In the genomic region with DNA sequence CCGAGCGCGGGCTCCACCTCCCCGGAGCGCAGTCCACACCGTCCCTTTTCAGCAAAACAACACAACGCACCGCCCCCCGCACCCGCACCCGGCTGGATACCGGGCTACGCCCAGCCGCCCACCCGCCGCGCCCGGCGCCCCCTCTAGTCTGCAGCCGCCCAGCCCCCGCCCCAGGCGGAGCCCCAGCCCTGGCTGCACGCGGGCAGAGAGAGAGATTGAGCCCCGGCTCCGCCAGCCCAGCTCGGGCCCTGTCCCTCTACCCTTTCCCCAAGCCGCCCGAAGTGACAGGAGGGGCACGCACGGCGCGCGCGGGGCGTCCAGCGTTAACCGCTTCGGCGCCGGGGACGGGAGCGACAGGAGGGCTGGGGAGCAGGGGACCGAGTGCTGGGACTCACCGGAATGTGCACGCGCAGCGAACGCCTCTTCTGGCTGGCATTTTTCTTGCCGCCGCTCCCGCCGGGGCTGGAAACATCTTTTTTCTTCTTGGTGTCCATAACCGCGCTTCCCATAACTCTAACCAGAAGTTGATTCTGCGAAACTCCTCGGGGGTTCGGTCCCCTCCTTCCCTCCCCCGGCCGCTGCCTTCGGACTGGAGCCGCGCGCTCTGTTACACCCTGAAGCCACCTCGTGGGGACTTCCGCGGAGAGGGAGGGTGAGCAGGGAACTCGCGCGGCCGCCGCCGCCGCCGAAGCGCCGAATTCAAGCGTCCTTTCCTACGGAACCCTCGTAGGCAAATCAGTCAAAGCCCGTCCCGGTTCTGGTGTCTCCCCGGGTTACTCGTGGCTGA, we compare ENCODE assay signal across 1 cellular context.
A peak's percentile ranks its signal among the peaks of the same experiment; 100 is the strongest.
TF ChIP-seq lines count a peak whose summit lies in the region.

No MANE protein-coding gene starts in this region.

TF ChIP-seq in HEK293T, 16 proteins besides CTCF, POLR2A, EP300 and RAD21:
- TF ChIP-seq FOXA1 (IDR thresholded peaks at IDR 0.05) (no peak), TARDBP (IDR thresholded peaks at IDR 0.05) (no peak), ARNT (IDR thresholded peaks at IDR 0.05) (no peak), FOXM1 (IDR thresholded peaks at IDR 0.05; ENCODE audit: borderline replicate concordance) (no peak), LEF1 (IDR thresholded peaks at IDR 0.05; ENCODE audit: borderline replicate concordance) (no peak), L3MBTL2 (conservative IDR thresholded peaks at IDR 0.05) (peak; percentile 80), ZNF384 (IDR thresholded peaks at IDR 0.05) (no peak), NFRKB (IDR thresholded peaks at IDR 0.05) (no peak), CTBP1 (IDR thresholded peaks at IDR 0.05; ENCODE audit: borderline replicate concordance) (peak; percentile 63; the same call in 1 of the 2 replicates)
- TF ChIP-seq, protein P1, sequence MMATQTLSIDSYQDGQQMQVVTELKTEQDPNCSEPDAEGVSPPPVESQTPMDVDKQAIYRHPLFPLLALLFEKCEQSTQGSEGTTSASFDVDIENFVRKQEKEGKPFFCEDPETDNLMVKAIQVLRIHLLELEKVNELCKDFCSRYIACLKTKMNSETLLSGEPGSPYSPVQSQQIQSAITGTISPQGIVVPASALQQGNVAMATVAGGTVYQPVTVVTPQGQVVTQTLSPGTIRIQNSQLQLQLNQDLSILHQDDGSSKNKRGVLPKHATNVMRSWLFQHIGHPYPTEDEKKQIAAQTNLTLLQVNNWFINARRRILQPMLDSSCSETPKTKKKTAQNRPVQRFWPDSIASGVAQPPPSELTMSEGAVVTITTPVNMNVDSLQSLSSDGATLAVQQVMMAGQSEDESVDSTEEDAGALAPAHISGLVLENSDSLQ (IDR thresholded peaks at IDR 0.05): peak; percentile 51; the same call in 1 of the 2 replicates
